Comparison of ENCODE assay signal across 14 cellular contexts in the genomic region with DNA sequence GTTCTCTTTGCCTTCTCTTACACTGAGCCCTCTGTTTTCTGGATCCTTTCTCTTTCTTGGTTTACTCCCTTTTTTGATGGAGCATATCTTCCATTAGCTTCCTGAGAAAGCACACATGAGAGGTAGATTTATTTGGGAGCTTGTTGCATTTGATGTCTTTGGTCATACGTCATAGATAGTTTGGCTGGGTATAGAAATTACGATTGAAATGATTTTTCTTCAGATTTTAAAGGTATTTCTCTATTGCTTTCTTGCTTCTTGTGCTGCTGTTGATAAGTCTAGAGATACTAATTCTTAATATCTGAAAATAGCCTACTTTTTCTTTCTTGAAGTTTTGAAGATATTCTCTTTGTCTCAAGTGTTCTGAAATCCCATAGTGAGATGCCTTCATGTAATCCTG. TPM values are rescaled to one million over a fixed set of nuclear protein-coding genes. Genes with fewer than 3 reads are reported as not detected.
A peak's percentile ranks its signal among the peaks of the same experiment; 100 is the strongest.
DNase-seq lines count a peak whose midpoint lies in the region; ATAC-seq, FAIRE-seq and TF ChIP-seq lines count a peak whose summit lies in the region.
"Had no signal": no experiment of that assay in that cellular context is flagged by ENCODE, and none has a peak within 500 bp of the region (broad histone marks: within the 10 kb centered on the region; RNA-seq: fewer than 3 reads in every experiment).

No MANE protein-coding gene starts in this region.

- no peak for TF ChIP-seq EP300 in K562 (IDR thresholded peaks at IDR 0.05; ENCODE audit: low read length)

- H3K36me3 ChIP-seq in HEK293 (ENCODE audit: control insufficient read depth in 2 of 2, insufficient read depth in 1 of 2, low read length in 2 of 2) (no peaks in the 10 kb centered on the region), K562 (ENCODE audit: control insufficient read depth, insufficient read depth, low read length) (no peaks in the 10 kb centered on the region)
- H3K36me3 ChIP-seq: BE2C had no signal

- H3K4me3 ChIP-seq in HEK293 (ENCODE audit: low read depth, low read length) (no peak overlapping the region), K562 (no peak overlapping the region)

- no peak for DNase-seq in activated naive CD8-positive, alpha-beta T cell treated with anti-CD3 and anti-CD28 coated beads for 36 hours
- DNase-seq in GM19239 (ENCODE audit: insufficient read length, low spot score) (no peak), K562 (ENCODE audit: extremely low read depth in 1 of 4, low spot score in 3 of 4) (no peak), GDM1 (lab: John Stamatoyannopoulos, UW) (no peak)
- DNase-seq: BE2C; C1 segment of cervical spinal cord; CD4-positive, CD25-positive, alpha-beta regulatory T cell; CD8-positive, alpha-beta memory T cell; COR-L47; GOT3; H7 had no signal

- POLR2A ChIA-PET in HEK293 (lab: Yijun Ruan, JAX) = no interaction called here
- POLR2A ChIA-PET in K562 (lab: Yijun Ruan, JAX) = interaction anchor here (0.7 to 1.8 kb wide), 3 partner anchors 8 to 168 kb away, joined by 3 to 4 read pairs (median 4); no protein-coding TSS in a partner anchor

- no peak overlapping the region for H3K9ac ChIP-seq in K562 (ENCODE audit: insufficient read depth in 1 of 2, low read depth in 2 of 2, low read length in 2 of 2)

- H3K4me3 Mint-ChIP-seq in activated naive CD8-positive, alpha-beta T cell = no peak overlapping the region
- no peak overlapping the region for H3K4me3 Mint-ChIP-seq in activated naive CD8-positive, alpha-beta T cell treated with anti-CD3 and anti-CD28 coated beads for 36 hours
- H3K4me3 Mint-ChIP-seq: CD4-positive, CD25-positive, alpha-beta regulatory T cell; CD8-positive, alpha-beta memory T cell had no signal

- H3K27me3 ChIP-seq in K562 (ENCODE audit: control insufficient read depth in 2 of 2, insufficient read depth in 2 of 2, low read length in 2 of 2) = peaks cover 7 to 28% of the 10 kb centered on the region in 2 experiments; a peak in 4 of 5 replicates
- H3K27me3 ChIP-seq: BE2C had no signal

- H3K27ac Mint-ChIP-seq in activated naive CD8-positive, alpha-beta T cell = peak overlapping the region; percentile 47
- no peak overlapping the region for H3K27ac Mint-ChIP-seq in activated naive CD8-positive, alpha-beta T cell treated with anti-CD3 and anti-CD28 coated beads for 36 hours
- H3K27ac Mint-ChIP-seq: CD4-positive, CD25-positive, alpha-beta regulatory T cell had no signal

- peaks cover 73% of the 10 kb centered on the region for H3K4me1 Mint-ChIP-seq in activated naive CD8-positive, alpha-beta T cell (ENCODE audit: low read depth)
- H3K4me1 Mint-ChIP-seq in activated naive CD8-positive, alpha-beta T cell treated with anti-CD3 and anti-CD28 coated beads for 36 hours = peaks cover 66% of the 10 kb centered on the region

- peaks cover 11% of the 10 kb centered on the region for H3K9me3 Mint-ChIP-seq in activated naive CD8-positive, alpha-beta T cell (ENCODE audit: low read depth)
- H3K9me3 Mint-ChIP-seq in activated naive CD8-positive, alpha-beta T cell treated with anti-CD3 and anti-CD28 coated beads for 36 hours = peaks cover 39% of the 10 kb centered on the region

- no peak overlapping the region for H3K27ac ChIP-seq in HEK293 (ENCODE audit: extremely low read depth, low read depth, low read length)
- H3K27ac ChIP-seq in K562 (ENCODE audit: extremely low read depth, low read depth, low read length) = no peak overlapping the region

- FAIRE-seq in GM19239 (lab: Jason Lieb, UNC) (peak; percentile 61), K562 (lab: Jason Lieb, UNC) (peak; percentile 56)

- no peak for ATAC-seq in K562

- H3K36me3 Mint-ChIP-seq in activated naive CD8-positive, alpha-beta T cell = peaks cover 15% of the 10 kb centered on the region
- peaks cover 61% of the 10 kb centered on the region for H3K36me3 Mint-ChIP-seq in activated naive CD8-positive, alpha-beta T cell treated with anti-CD3 and anti-CD28 coated beads for 36 hours

- H3K9me3 ChIP-seq in HEK293 (ENCODE audit: control insufficient read depth, insufficient read depth, low read depth, low read length) (no peaks in the 10 kb centered on the region), K562 (replicated peaks; ENCODE audit: control insufficient read depth, insufficient read depth, low read depth, low read length) (peaks cover 9% of the 10 kb centered on the region)
- H3K9me3 ChIP-seq: BE2C had no signal

- no peak overlapping the region for H2AFZ ChIP-seq in K562 (ENCODE audit: low read depth, low read length)

- TF ChIP-seq POLR2A in K562 (conservative IDR thresholded peaks at IDR 0.05) = no peak

- H3K4me1 ChIP-seq in HEK293 (ENCODE audit: control insufficient read depth, insufficient read depth, low read length) (no peaks in the 10 kb centered on the region), K562 (replicated peaks in 1 of 2; ENCODE audit: control insufficient read depth in 2 of 2, insufficient read depth in 2 of 2, low read length in 2 of 2) (peaks cover 0 to 4% of the 10 kb centered on the region in 2 experiments; a peak in 1 of 5 replicates)
- H3K4me1 ChIP-seq: BE2C had no signal

- no peaks in the 10 kb centered on the region for H3K27me3 Mint-ChIP-seq in activated naive CD8-positive, alpha-beta T cell
- no peaks in the 10 kb centered on the region for H3K27me3 Mint-ChIP-seq in activated naive CD8-positive, alpha-beta T cell treated with anti-CD3 and anti-CD28 coated beads for 36 hours
- H3K27me3 Mint-ChIP-seq: CD4-positive, CD25-positive, alpha-beta regulatory T cell; CD8-positive, alpha-beta memory T cell had no signal

- no peak for TF ChIP-seq RAD21 in K562 (CRISPR knock-in tag; conservative IDR thresholded peaks at IDR 0.05 in 1 of 2, IDR thresholded peaks at IDR 0.05 in 1 of 2)

- CTCF ChIA-PET in HEK293 (lab: Yijun Ruan, JAX) = no interaction called here
- CTCF ChIA-PET in K562 (lab: Yijun Ruan, JAX; ENCODE audit: low intra/inter-chr PET ratio) = no interaction called here

- TF ChIP-seq CTCF in HEK293 (tag by site-specific recombination; IDR thresholded peaks at IDR 0.05) (no peak), K562 (IDR thresholded peaks at IDR 0.05 in 2 of 3, conservative IDR thresholded peaks at IDR 0.05 in 1 of 3; ENCODE audit: insufficient read depth in 2 of 3, low read depth in 1 of 3, low read length in 3 of 3) (no peak)

- 0% methylated on average over 2 of the region's 2 CpGs for WGBS in K562 (ENCODE audit: insufficient coverage, low coverage, missing lambda C conversion rate)

- no TSS peak for BruUV-seq in K562 (replicated peaks; lab: Mats Ljungman, UMichigan)

- intact Hi-C loops in K562 (cut with micrococcal nuclease) = no loop called here

- H4K20me1 ChIP-seq in K562 (replicated peaks; ENCODE audit: control insufficient read depth, insufficient read depth, low read length) = no peaks in the 10 kb centered on the region; the same call in 1 of the 2 replicates

- H3K4me2 ChIP-seq in K562 (ENCODE audit: insufficient read depth, low read length) = no peak overlapping the region

- in situ Hi-C loops in K562 (cut with MboI) = no loop called here

- H3K9me1 ChIP-seq in K562 (ENCODE audit: control insufficient read depth, insufficient read depth, low read length) = no peaks in the 10 kb centered on the region

- no peaks in the 10 kb centered on the region for H3K79me2 ChIP-seq in K562 (ENCODE audit: control insufficient read depth, insufficient read depth, low read length)

TF ChIP-seq in HEK293, 187 proteins besides CTCF, POLR2A, EP300 and RAD21:
- 0 out of 2 replicates have a peak, but pooled peaks have one; percentile 30 for TF ChIP-seq ZNF558 (tag by site-specific recombination; IDR thresholded peaks at IDR 0.05)
- no peak for TF ChIP-seq ZNF571 (tag by site-specific recombination; IDR thresholded peaks at IDR 0.05)
- TF ChIP-seq ZNF658 (tag by site-specific recombination; IDR thresholded peaks at IDR 0.05) = no peak
- no peak for TF ChIP-seq ZNF544 (tag by site-specific recombination; IDR thresholded peaks at IDR 0.05)
- peak; percentile 20; the same call in 1 of the 2 replicates for TF ChIP-seq TRIM28 (IDR thresholded peaks at IDR 0.05; ENCODE audit: borderline replicate concordance, low read length)
- TF ChIP-seq KLF9 (tag by site-specific recombination; IDR thresholded peaks at IDR 0.05; ENCODE audit: low read depth) = no peak
- TF ChIP-seq SETDB1 (IDR thresholded peaks at IDR 0.05; ENCODE audit: insufficient read length, low read length) = peak; percentile 94
TF ChIP-seq in HEK293: peak in this region for 3.

TF ChIP-seq in K562, 482 proteins besides CTCF, POLR2A, EP300 and RAD21 (continues in another document):
- TF ChIP-seq ATF1 (CRISPR knock-in tag; IDR thresholded peaks at IDR 0.05) (no peak), ATF1 (tag; IDR thresholded peaks at IDR 0.05) (peak; percentile 51; the same call in 1 of the 2 replicates)

RNA-seq across cellular contexts. Expression of a gene that starts 45.3 kb away (rescaled TPM):
- total RNA-seq in activated naive CD8-positive, alpha-beta T cell treated with anti-CD3 and anti-CD28 coated beads for 36 hours = 100 to 1,000 TPM; 144 TPM
- 0.21 TPM in 1 of 2 replicates, not detected in the other for total RNA-seq in K562 (2011; cell fraction: chromatin; rRNA removed; ENCODE audit: low replicate concordance)
- total RNA-seq in K562 (2011; cell fraction: nucleolus; rRNA removed) = 0.13 TPM in 1 of 2 replicates, not detected in the other
- not detected in 2 replicates for total RNA-seq in K562 (2011; cell fraction: nucleoplasm; rRNA removed)
- total RNA-seq in K562 (2014; rRNA removed) (0.09 and 0.16 TPM in 2 replicates), K562 (2014; rRNA removed; fragmentation: Illumina TruSeq; extraction: Trizol) (0.03 and 0.04 TPM in 2 replicates), K562 (2015; rRNA removed; fragmentation: Illumina TruSeq; extraction: Trizol) (0.11 and 0.22 TPM in 2 replicates), K562 (2021) (0.64 and 1.1 TPM in 2 replicates)
- polyA plus RNA-seq in K562 (2011; rRNA removed) (0.03 TPM in 2 replicates), K562 (2014; fragmentation: Illumina TruSeq; extraction: Trizol) (0.19 and 0.39 TPM in 2 replicates), K562 (2014; fragmentation: Nextera tagmentation; extraction: Ambion mirVana) (under 1 TPM; 0.01 to 0.04 TPM), K562 (2014; rRNA removed) (0.29 and 0.62 TPM in 2 replicates)
- polyA plus RNA-seq in K562 (2011; cell fraction: cytosol; rRNA removed) = 0.03 TPM in 1 of 2 replicates, not detected in the other
- 0.18 TPM in 1 of 2 replicates, not detected in the other for polyA plus RNA-seq in K562 (2011; cell fraction: nucleus; rRNA removed)
- polyA plus RNA-seq in K562 (2012) = 0.36 and 0.46 TPM in 2 replicates
- polyA minus RNA-seq in K562 (2011; rRNA and poly(A)+ RNA removed) = not detected in 2 replicates
- polyA minus RNA-seq in K562 (2011; cell fraction: cytosol; rRNA and poly(A)+ RNA removed) = not detected in 2 replicates
- not detected in 2 replicates for polyA minus RNA-seq in K562 (2011; cell fraction: nucleus; rRNA and poly(A)+ RNA removed)
- total RNA-seq: A172 had no signal

Comparison
In these comparisons a context has a peak if more than half of its experiments do, and no peak if none do; other contexts are left out.
1. RNA of a gene that starts 45.3 kb away (total RNA-seq): 144 TPM in activated naive CD8-positive, alpha-beta T cell treated with anti-CD3 and anti-CD28 coated beads for 36 hours; 0.03 to 1.1 TPM in K562; every median in the first group is over 10 times any median in the second.